ENCODE assay signal across 8 cellular contexts in the genomic region with DNA sequence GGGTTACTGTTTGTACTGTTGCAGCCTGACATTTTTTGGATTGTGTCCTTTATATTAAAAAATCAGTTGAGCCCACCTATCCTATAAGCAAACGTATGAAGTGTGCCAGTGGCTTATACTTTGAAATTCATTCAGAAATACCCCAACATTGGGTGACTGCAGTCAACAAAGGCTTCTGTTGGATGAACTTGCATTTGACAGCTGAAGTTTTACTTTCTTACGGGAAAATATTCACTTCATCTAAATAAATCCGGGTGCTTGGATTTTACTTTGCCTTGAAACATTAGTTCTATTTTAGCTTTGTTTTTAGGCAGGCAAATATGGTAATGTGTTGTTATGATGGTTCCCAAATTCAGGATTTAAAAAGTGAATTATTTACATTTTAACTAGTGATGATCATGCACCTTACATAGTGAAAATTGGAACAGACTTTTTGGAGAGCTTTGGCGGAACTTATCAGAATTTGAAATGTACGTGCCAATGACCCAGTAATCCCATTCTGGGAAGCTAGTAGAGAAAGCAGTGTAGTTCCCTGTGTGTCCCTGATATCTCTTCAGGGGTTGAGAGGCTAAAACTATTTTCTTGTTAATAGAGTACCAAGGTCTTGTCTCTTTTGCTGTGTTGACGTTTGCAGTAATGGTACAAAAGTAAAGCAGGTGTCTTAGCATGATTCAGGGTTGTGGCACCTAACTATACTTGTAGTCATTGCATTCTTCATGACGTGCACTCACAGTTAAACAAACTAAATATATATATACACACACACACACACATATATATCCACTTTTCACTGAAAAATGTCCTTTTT. TPM values are rescaled to one million over a fixed set of nuclear protein-coding genes. Genes with fewer than 3 reads are reported as not detected.
DNase-seq lines count a peak whose midpoint lies in the region; ATAC-seq and TF ChIP-seq lines count a peak whose summit lies in the region.

No MANE protein-coding gene starts in this region.

- H3K4me3 ChIP-seq in AG04449 (ENCODE audit: low read depth, low read length) (peak overlapping the region; percentile 79), HUES6 (ENCODE audit: low read depth, low read length) (peak overlapping the region; percentile 92), mammary epithelial cell (replicated peaks in 1 of 3; ENCODE audit: insufficient read depth in 1 of 3, low read depth in 2 of 3, low read length in 3 of 3) (peak overlapping the region; percentile 85 to 96 (median 93)), mucosa of rectum (ENCODE audit: low read length in 2 of 2) (peak overlapping the region; percentile 81 to 88), neuronal stem cell (ENCODE audit: low read length in 2 of 2) (peak overlapping the region in 1 of 2 donors; percentile 78)

- DNase-seq in AG04449 (ENCODE audit: low read depth, low spot score), result no peak
- peak; percentile 48 for DNase-seq in mammary epithelial cell
- DNase-seq in pons (ENCODE audit: low spot score), result no peak
- DNase-seq in NCI-H187 (lab: John Stamatoyannopoulos, UW), result no peak
- no peak for DNase-seq in neuronal stem cell (ENCODE audit: low spot score)

- peaks cover 13% of the 10 kb centered on the region for H3K4me1 ChIP-seq in HUES6 (ENCODE audit: control insufficient read depth, insufficient read depth, low read length)
- peaks cover 23% of the 10 kb centered on the region for H3K4me1 ChIP-seq in mammary epithelial cell (ENCODE audit: insufficient read depth, low read length)
- H3K4me1 ChIP-seq in mucosa of rectum (ENCODE audit: control insufficient read depth in 2 of 2, insufficient read depth in 2 of 2, low read length in 2 of 2), result peaks cover 14 to 20% of the 10 kb centered on the region in 2 donors
- peaks cover 4 to 11% of the 10 kb centered on the region in 2 donors for H3K4me1 ChIP-seq in neuronal stem cell (ENCODE audit: control insufficient read depth in 2 of 2, insufficient read depth in 1 of 2, low read depth in 1 of 2, low read length in 2 of 2)

- H4K20me1 ChIP-seq in mammary epithelial cell (ENCODE audit: insufficient read depth, low read length), result no peaks in the 10 kb centered on the region

- no peak overlapping the region for H2BK120ac ChIP-seq in neuronal stem cell (ENCODE audit: low read depth, low read length)

- POLR2A ChIA-PET in AG04449 (lab: Yijun Ruan, JAX), result no interaction called here

- H3K18ac ChIP-seq in neuronal stem cell (ENCODE audit: low read length), result no peak overlapping the region

- peaks cover 6% of the 10 kb centered on the region for H3K79me1 ChIP-seq in neuronal stem cell (ENCODE audit: low read depth, low read length)

- H2AFZ ChIP-seq in mammary epithelial cell (ENCODE audit: low read depth, low read length), result no peak overlapping the region
- no peak overlapping the region for H2AFZ ChIP-seq in neuronal stem cell (ENCODE audit: low read length)

- in situ Hi-C loops in mammary epithelial cell (cut with MboI; ENCODE audit: low sequenced_read_pairs in 2 of 2), result loop anchor here in 1 of 2 donors (25.0 kb wide), 1 partner anchor 297 kb away; the partner anchor contains the start of gene LAMC3

- no peak overlapping the region for H2BK5ac ChIP-seq in neuronal stem cell (ENCODE audit: low read length)

- peak overlapping the region; percentile 99 for H3K4me2 ChIP-seq in mammary epithelial cell (ENCODE audit: insufficient read depth, low read depth, low read length)
- H3K4me2 ChIP-seq in neuronal stem cell (ENCODE audit: insufficient read depth, low read length, poor library complexity, severe bottlenecking), result no peak overlapping the region

- H3K36me3 ChIP-seq in HUES6 (ENCODE audit: control insufficient read depth, insufficient read depth, low read length) (no peaks in the 10 kb centered on the region), mammary epithelial cell (ENCODE audit: insufficient read depth, low read length) (no peaks in the 10 kb centered on the region), mucosa of rectum (ENCODE audit: control insufficient read depth in 2 of 2, insufficient read depth in 2 of 2, low read length in 2 of 2) (no peaks in the 10 kb centered on the region), neuronal stem cell (replicated peaks in 1 of 2; ENCODE audit: control insufficient read depth in 2 of 2, insufficient read depth in 2 of 2, low read length in 2 of 2) (no peaks in the 10 kb centered on the region)

- ATAC-seq in HG02678 (IDR thresholded peaks at IDR 0.05; ENCODE audit: unreplicated experiment), result no peak

- no peak overlapping the region for H2AK5ac ChIP-seq in neuronal stem cell (ENCODE audit: low read depth, low read length)

- H3K27ac ChIP-seq in HUES6 (ENCODE audit: low read depth, low read length), result no peak overlapping the region
- peak overlapping the region; percentile 16 for H3K27ac ChIP-seq in mammary epithelial cell (ENCODE audit: insufficient read depth, low read depth, low read length)
- peak overlapping the region in 1 of 2 donors; percentile 34 for H3K27ac ChIP-seq in mucosa of rectum (ENCODE audit: low read depth in 2 of 2, low read length in 2 of 2)
- H3K27ac ChIP-seq in neuronal stem cell (replicated peaks; ENCODE audit: low read length), result no peak overlapping the region

- peaks cover 73% of the 10 kb centered on the region for H3K79me2 ChIP-seq in mammary epithelial cell (ENCODE audit: insufficient read depth, low read length)

- no TSS peak for BruUV-seq in mammary epithelial cell (replicated peaks; lab: Mats Ljungman, UMichigan)

- dilution Hi-C loops in mammary epithelial cell (cut with HindIII; ENCODE audit: low sequenced_read_pairs), result no loop called here

- H3K9me3 ChIP-seq in HUES6 (ENCODE audit: control insufficient read depth, insufficient read depth, low read depth, low read length) (no peaks in the 10 kb centered on the region), mammary epithelial cell (replicated peaks; ENCODE audit: insufficient read depth, low read length) (no peaks in the 10 kb centered on the region), mucosa of rectum (ENCODE audit: control insufficient read depth in 2 of 2, low read length in 2 of 2) (no peaks in the 10 kb centered on the region), neuronal stem cell (replicated peaks in 1 of 2; ENCODE audit: control insufficient read depth in 2 of 2, insufficient read depth in 1 of 2, low read depth in 1 of 2, low read length in 2 of 2) (no peaks in the 10 kb centered on the region)

- no peak overlapping the region for H2BK15ac ChIP-seq in neuronal stem cell (ENCODE audit: low read length)

- H3K4ac ChIP-seq in neuronal stem cell (ENCODE audit: low read length), result no peak overlapping the region

- H2BK12ac ChIP-seq in neuronal stem cell (ENCODE audit: low read length), result no peak overlapping the region

- H3K27me3 ChIP-seq in HUES6 (ENCODE audit: control insufficient read depth, insufficient read depth, low read length) (no peaks in the 10 kb centered on the region), mammary epithelial cell (ENCODE audit: insufficient read depth, low read length) (no peaks in the 10 kb centered on the region), mucosa of rectum (ENCODE audit: control insufficient read depth in 2 of 2, insufficient read depth in 2 of 2, low read length in 2 of 2) (no peaks in the 10 kb centered on the region), neuronal stem cell (ENCODE audit: control insufficient read depth in 3 of 3, insufficient read depth in 3 of 3, low read depth in 1 of 3, low read length in 3 of 3) (no peaks in the 10 kb centered on the region)

- 28% methylated on average over 7 of the region's 7 CpGs for WGBS in mammary epithelial cell (ENCODE audit: low coverage, missing lambda C conversion rate)
- no CpG with 5 or more reads among the region's 7 CpGs for WGBS in neuronal stem cell (ENCODE audit: extremely low coverage in 2 of 2, insufficient read length in 2 of 2, insufficient replicate concordance in 1 of 2), 2 donors

- H3K9ac ChIP-seq in HUES6 (ENCODE audit: low read length) (no peak overlapping the region), mammary epithelial cell (ENCODE audit: insufficient read depth, low read length) (peak overlapping the region; percentile 50), mucosa of rectum (ENCODE audit: low read depth in 1 of 2, low read length in 2 of 2) (peak overlapping the region in 1 of 2 donors; percentile 92), neuronal stem cell (ENCODE audit: low read depth, low read length, poor library complexity) (no peak overlapping the region)

- no peak overlapping the region for H3K14ac ChIP-seq in neuronal stem cell (ENCODE audit: low read length)

- CTCF ChIA-PET in AG04449 (lab: Yijun Ruan, JAX) (interaction anchor here (0.8 to 24.5 kb wide), 11 partner anchors 9 to 331 kb away, joined by 3 to 786 read pairs (median 5); partner anchors contain the start of gene EXOSC2), mammary epithelial cell (lab: Charles Lee; ENCODE audit: low non-redundant PET) (no interaction called here)

- no peak for TF ChIP-seq CTCF in AG04449 (IDR thresholded peaks at IDR 0.05; ENCODE audit: insufficient read depth, low read length, missing control alignments)
- TF ChIP-seq CTCF in mammary epithelial cell (conservative IDR thresholded peaks at IDR 0.05 in 1 of 2, IDR thresholded peaks at IDR 0.05 in 1 of 2; ENCODE audit: extremely low read depth in 1 of 2, insufficient read depth in 1 of 2, low read depth in 1 of 2, low read length in 2 of 2), result no peak

- no peak overlapping the region for H4K8ac ChIP-seq in neuronal stem cell (ENCODE audit: low read depth, low read length)

- no peak overlapping the region for H4K91ac ChIP-seq in neuronal stem cell (ENCODE audit: low read depth, low read length, poor library complexity)

- H3K23ac ChIP-seq in neuronal stem cell (ENCODE audit: low read depth, low read length, poor library complexity), result no peak overlapping the region

- intact Hi-C loops in mammary epithelial cell (cut with micrococcal nuclease), result no loop called here

RNA-seq across cellular contexts. Expression of gene EXOSC2, which starts 21.9 kb away (rescaled TPM):
- total RNA-seq in mammary epithelial cell, result 10 to 100 TPM; 17.0 to 37.6 TPM
- 41.6 TPM for polyA plus RNA-seq in mammary epithelial cell
- 56.0 TPM for polyA minus RNA-seq in mammary epithelial cell
- polyA plus RNA-seq in neuronal stem cell (2013, experiment 1 of 2), result 29.7 TPM
- polyA plus RNA-seq in neuronal stem cell (2013, experiment 2 of 2), result 28.8 TPM

RNA-seq across cellular contexts. Expression of gene PRDM12, which starts 51.1 kb away (rescaled TPM):
- not detected for total RNA-seq in mammary epithelial cell
- not detected for polyA plus RNA-seq in mammary epithelial cell
- polyA minus RNA-seq in mammary epithelial cell, result not detected
- 0.22 TPM for polyA plus RNA-seq in neuronal stem cell (2013, experiment 1 of 2)
- 0.15 TPM for polyA plus RNA-seq in neuronal stem cell (2013, experiment 2 of 2)
